6 cellular contexts compared by ENCODE assay signal in genomic region chr13:26270707-26271106, GRCh38.
"Had no signal": no experiment of that assay in that cellular context is flagged by ENCODE, and none has a peak within 500 bp of the region (broad histone marks: within the 10 kb centered on the region; RNA-seq: fewer than 3 reads in every experiment).

No MANE protein-coding gene starts in this region.

- H3K4me3 Mint-ChIP-seq: IgD-negative memory B cell had no signal

- H3K36me3 Mint-ChIP-seq: IgD-negative memory B cell had no signal

- H3K9me3 Mint-ChIP-seq: IgD-negative memory B cell had no signal

- ATAC-seq: HepG2, K562 had no signal

- H3K27ac ChIP-seq: HL-60 had no signal

- H3K27ac Mint-ChIP-seq: IgD-negative memory B cell had no signal

- H3K27me3 Mint-ChIP-seq: IgD-negative memory B cell had no signal

- FAIRE-seq: HepG2, HTR-8/SVneo, K562 had no signal

- DNase-seq: IMR-90 had no signal

- H3K4me3 ChIP-seq: K562 had no signal
